In the genomic region with DNA sequence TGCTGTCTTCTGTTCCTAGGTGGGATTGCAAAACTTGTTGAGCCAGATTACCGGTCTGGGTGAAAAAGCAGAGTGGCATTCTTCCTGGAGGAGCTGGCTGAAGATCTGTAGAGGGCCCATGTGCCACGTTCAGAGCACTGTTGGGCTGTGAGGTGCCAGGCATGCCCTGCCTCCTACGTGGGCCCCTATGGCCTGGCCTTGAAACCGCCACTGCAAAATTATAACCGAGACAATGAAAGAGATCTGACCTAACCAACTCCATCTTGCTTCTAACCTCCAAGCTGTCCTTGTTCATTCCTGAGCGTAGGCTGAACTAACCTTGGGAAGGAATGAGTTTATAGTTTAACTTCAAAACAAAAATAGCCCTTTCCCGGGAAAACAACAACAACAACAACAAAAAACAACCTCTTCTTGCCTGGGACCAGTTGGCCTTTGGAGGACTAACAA, we compare ENCODE assay signal across 8 cellular contexts. TPM values are rescaled to one million over a fixed set of nuclear protein-coding genes. Genes with fewer than 3 reads are reported as not detected.
DNase-seq lines count a peak whose midpoint lies in the region; ATAC-seq and TF ChIP-seq lines count a peak whose summit lies in the region.

No MANE protein-coding gene starts in this region.

- WGBS in sigmoid colon, 2 donors = 77 to 85% methylated on average over 7 of the region's 7 CpGs

- no peak for TF ChIP-seq POLR2A in sigmoid colon (IDR thresholded peaks at IDR 0.05)

- DNase-seq in GM12864 (ENCODE audit: low read depth) (no peak), fibroblast of mammary gland (ENCODE audit: low read depth) (no peak), sigmoid colon (peak; percentile 56), NCI-H524 (lab: John Stamatoyannopoulos, UW) (no peak), NCI-H2081 treated with DMSO at 0.1 percent for 48 hours (lab: John Stamatoyannopoulos, UW) (no peak), hepatic stellate cell (ENCODE audit: low spot score) (no peak)

- peaks cover 47% of the 10 kb centered on the region for H3K79me2 ChIP-seq in SU-DHL-6 (ENCODE audit: insufficient read depth, low read length)

- peak overlapping the region; percentile 82 for H3K9ac ChIP-seq in SU-DHL-6 (ENCODE audit: low read length)

- no peaks in the 10 kb centered on the region for H3K9me2 ChIP-seq in SU-DHL-6 (replicated peaks; ENCODE audit: insufficient read depth, low read length)

- no peaks in the 10 kb centered on the region for H4K20me1 ChIP-seq in SU-DHL-6 (ENCODE audit: low read depth, low read length)

- H3K27me3 ChIP-seq in SU-DHL-6 (ENCODE audit: low read length) (no peaks in the 10 kb centered on the region), sigmoid colon (no peaks in the 10 kb centered on the region)

- H3K4me3 ChIP-seq in GM12864 (ENCODE audit: low read depth, low read length) = peak overlapping the region; percentile 84
- peak overlapping the region; percentile 85 for H3K4me3 ChIP-seq in SU-DHL-6 (ENCODE audit: insufficient read depth, low read length, poor library complexity, severe bottlenecking)
- peak overlapping the region; percentile 94 for H3K4me3 ChIP-seq in fibroblast of mammary gland (ENCODE audit: control insufficient read depth, low read depth, low read length)
- peak overlapping the region in 3 of 4 donors; percentile 62 to 72 (median 65) for H3K4me3 ChIP-seq in sigmoid colon

- peaks cover 9% of the 10 kb centered on the region; the same call in 1 of the 2 replicates for H3F3A ChIP-seq in SU-DHL-6 (ENCODE audit: insufficient read depth)

- ATAC-seq in GM19395 (IDR thresholded peaks at IDR 0.05; ENCODE audit: unreplicated experiment) = no peak

- H3K27ac ChIP-seq in SU-DHL-6 (ENCODE audit: low read depth, low read length) (no peak overlapping the region), sigmoid colon (peak overlapping the region; percentile 94 to 97 (median 96))

- intact Hi-C loops in sigmoid colon (cut with DNase I) = loop anchor here (2.0 kb wide), 3 partner anchors 151 to 259 kb away; partner anchors contain the start of gene RAB7A

- peaks cover 0 to 37% (median 28%) of the 10 kb centered on the region in 4 donors for H3K4me1 ChIP-seq in sigmoid colon

- no peak for TF ChIP-seq CTCF in GM12864 (IDR thresholded peaks at IDR 0.05; ENCODE audit: low read depth, low read length, missing control alignments)
- TF ChIP-seq CTCF in SU-DHL-6 (IDR thresholded peaks at IDR 0.05; ENCODE audit: insufficient read depth, low read length, poor library complexity, severe bottlenecking) = no peak
- no peak for TF ChIP-seq CTCF in fibroblast of mammary gland (conservative IDR thresholded peaks at IDR 0.05; ENCODE audit: control insufficient read depth, insufficient read depth, low read depth, low read length)
- no peak for TF ChIP-seq CTCF in sigmoid colon (IDR thresholded peaks at IDR 0.05)

- H2AFZ ChIP-seq in SU-DHL-6 (ENCODE audit: low read depth, low read length, severe bottlenecking) = no peak overlapping the region

- no peaks in the 10 kb centered on the region for H3K36me3 ChIP-seq in SU-DHL-6 (ENCODE audit: low read length)
- peaks cover 0 to 16% (median 0%) of the 10 kb centered on the region in 4 donors for H3K36me3 ChIP-seq in sigmoid colon

- TF ChIP-seq EP300 in sigmoid colon (IDR thresholded peaks at IDR 0.05) = no peak

- no peaks in the 10 kb centered on the region for H3K9me3 ChIP-seq in SU-DHL-6 (ENCODE audit: insufficient read depth, low read length)
- no peaks in the 10 kb centered on the region for H3K9me3 ChIP-seq in sigmoid colon

- peak overlapping the region; percentile 72 for H3K4me2 ChIP-seq in SU-DHL-6 (ENCODE audit: low read depth, low read length, poor library complexity, severe bottlenecking)

RNA-seq across cellular contexts. Expression of gene ACAD9, which starts 1.4 kb away (rescaled TPM):
- 10 to 100 TPM; 30.3 to 40.5 (median 34.4) TPM for total RNA-seq in sigmoid colon
- 10 to 100 TPM; 16.2 to 32.4 (median 18.5) TPM for polyA plus RNA-seq in sigmoid colon
